Comparison of ENCODE assay signal across 1 cellular context in genomic region chr10:50624154-50624865, GRCh38.
TF ChIP-seq lines count a peak whose summit lies in the region.

No MANE protein-coding gene starts in this region.

TF ChIP-seq in HepG2, 621 proteins besides CTCF, POLR2A, EP300 and RAD21 (continued from another document and continues in another):
- peak; percentile 11; the same call in 1 of the 2 replicates for TF ChIP-seq STAT6 (CRISPR knock-in tag; IDR thresholded peaks at IDR 0.05; ENCODE audit: borderline replicate concordance)
- no peak for TF ChIP-seq TBP (CRISPR knock-in tag; IDR thresholded peaks at IDR 0.05)
- TF ChIP-seq ZNF382 (CRISPR knock-in tag; IDR thresholded peaks at IDR 0.05; ENCODE audit: borderline replicate concordance), result no peak
- TF ChIP-seq UBTF (CRISPR knock-in tag; IDR thresholded peaks at IDR 0.05), result no peak
- TF ChIP-seq ZBTB33 (CRISPR knock-in tag; IDR thresholded peaks at IDR 0.05), result no peak
- no peak for TF ChIP-seq TBX3 (IDR thresholded peaks at IDR 0.05; ENCODE audit: borderline replicate concordance)
- no peak for TF ChIP-seq RFX1 (IDR thresholded peaks at IDR 0.05)
- no peak; the same call in 1 of the 2 replicates for TF ChIP-seq RARG (CRISPR knock-in tag; IDR thresholded peaks at IDR 0.05; ENCODE audit: low read depth)
- TF ChIP-seq WIZ (CRISPR knock-in tag; IDR thresholded peaks at IDR 0.05), result 0 out of 2 replicates have a peak, but pooled peaks have one; percentile 28
- TF ChIP-seq NCOA2 (CRISPR knock-in tag; IDR thresholded peaks at IDR 0.05), result no peak
- no peak for TF ChIP-seq SYNCRIP (IDR thresholded peaks at IDR 0.05; ENCODE audit: insufficient read depth, low read depth, low read length)
- peak; percentile 74 for TF ChIP-seq SAP130 (CRISPR knock-in tag; IDR thresholded peaks at IDR 0.05; ENCODE audit: low read depth)
- TF ChIP-seq ZNF235 (CRISPR knock-in tag; IDR thresholded peaks at IDR 0.05; ENCODE audit: borderline replicate concordance), result peak; percentile 68; the same call in 1 of the 2 replicates
- peak; percentile 84 for TF ChIP-seq RNF2 (conservative IDR thresholded peaks at IDR 0.05; ENCODE audit: low read depth)
- TF ChIP-seq THAP7 (CRISPR knock-in tag; IDR thresholded peaks at IDR 0.05), result peak; percentile 15; the same call in 1 of the 2 replicates
- 0 out of 2 replicates have a peak, but pooled peaks have one; percentile 55 for TF ChIP-seq SMAD3 (CRISPR knock-in tag; IDR thresholded peaks at IDR 0.05)
- no peak for TF ChIP-seq MAFF (IDR thresholded peaks at IDR 0.05; ENCODE audit: low read depth, low read length)
- TF ChIP-seq ZNF776 (CRISPR knock-in tag; IDR thresholded peaks at IDR 0.05), result peak; percentile 94
- 0 out of 2 replicates have a peak, but pooled peaks have one; percentile 16 for TF ChIP-seq SMAD9 (CRISPR knock-in tag; IDR thresholded peaks at IDR 0.05)
- 0 out of 2 replicates have a peak, but pooled peaks have one; percentile 8 for TF ChIP-seq ZNF549 (CRISPR knock-in tag; IDR thresholded peaks at IDR 0.05)
- no peak for TF ChIP-seq ZNF670 (CRISPR knock-in tag; IDR thresholded peaks at IDR 0.05; ENCODE audit: borderline replicate concordance)
- no peak for TF ChIP-seq TRAFD1 (CRISPR knock-in tag; IDR thresholded peaks at IDR 0.05; ENCODE audit: borderline replicate concordance)
- no peak for TF ChIP-seq MZF1 (CRISPR knock-in tag; IDR thresholded peaks at IDR 0.05; ENCODE audit: borderline replicate concordance)
- peak; percentile 88 for TF ChIP-seq MXD4 (CRISPR knock-in tag; IDR thresholded peaks at IDR 0.05)
- TF ChIP-seq NR2F6 (IDR thresholded peaks at IDR 0.05), result no peak
- no peak for TF ChIP-seq NR2F6 (CRISPR knock-in tag; IDR thresholded peaks at IDR 0.05)
- TF ChIP-seq BCLAF1 (IDR thresholded peaks at IDR 0.05), result no peak
- TF ChIP-seq ZNF775 (CRISPR knock-in tag; IDR thresholded peaks at IDR 0.05; ENCODE audit: borderline replicate concordance), result peak; percentile 18; the same call in 1 of the 2 replicates
- no peak; the same call in 1 of the 2 replicates for TF ChIP-seq ZNF256 (CRISPR knock-in tag; conservative IDR thresholded peaks at IDR 0.05)
- TF ChIP-seq HMG20B (CRISPR knock-in tag; conservative IDR thresholded peaks at IDR 0.05), result 0 out of 2 replicates have a peak, but pooled peaks have one; percentile 53
- peak; percentile 71 for TF ChIP-seq CSRNP1 (CRISPR knock-in tag; IDR thresholded peaks at IDR 0.05)
- no peak for TF ChIP-seq ATF5 (CRISPR knock-in tag; IDR thresholded peaks at IDR 0.05; ENCODE audit: low read depth)
- peak; percentile 55; the same call in 1 of the 2 replicates for TF ChIP-seq ZNF839 (CRISPR knock-in tag; IDR thresholded peaks at IDR 0.05; ENCODE audit: borderline replicate concordance)
- no peak for TF ChIP-seq PITX1 (CRISPR knock-in tag; IDR thresholded peaks at IDR 0.05)
- no peak for TF ChIP-seq SMARCC2 (IDR thresholded peaks at IDR 0.05)
- TF ChIP-seq ZNF503 (CRISPR knock-in tag; IDR thresholded peaks at IDR 0.05), result no peak; the same call in 1 of the 2 replicates
- peak; percentile 12; the same call in 1 of the 2 replicates for TF ChIP-seq HOXA5 (CRISPR knock-in tag; IDR thresholded peaks at IDR 0.05)
- TF ChIP-seq TIGD3 (CRISPR knock-in tag; IDR thresholded peaks at IDR 0.05; ENCODE audit: borderline replicate concordance), result peak; percentile 62; the same call in 1 of the 2 replicates
- peak; percentile 88; the same call in 1 of the 2 replicates for TF ChIP-seq KLF12 (CRISPR knock-in tag; IDR thresholded peaks at IDR 0.05; ENCODE audit: borderline replicate concordance)
- TF ChIP-seq NCOA5 (CRISPR knock-in tag; IDR thresholded peaks at IDR 0.05), result no peak
- TF ChIP-seq E2F1 (CRISPR knock-in tag; IDR thresholded peaks at IDR 0.05), result no peak
- TF ChIP-seq ATM (IDR thresholded peaks at IDR 0.05; ENCODE audit: borderline replicate concordance), result no peak
- TF ChIP-seq BRD4 (CRISPR knock-in tag; IDR thresholded peaks at IDR 0.05), result no peak
- peak; percentile 47; the same call in 1 of the 2 replicates for TF ChIP-seq ZNF605 (CRISPR knock-in tag; IDR thresholded peaks at IDR 0.05)
